40 cellular contexts compared by ENCODE assay signal in genomic region chr4:47110670-47111069, GRCh38.
"Had no signal": no experiment of that assay in that cellular context is flagged by ENCODE, and none has a peak within 500 bp of the region (broad histone marks: within the 10 kb centered on the region; RNA-seq: fewer than 3 reads in every experiment).

No MANE protein-coding gene starts in this region.

- H3K27ac ChIP-seq: adrenal gland, ascending aorta, body of pancreas, brain microvascular endothelial cell, breast epithelium, cardiac muscle cell had no signal

- H3K4me1 Mint-ChIP-seq: activated naive CD4-positive, alpha-beta T cell treated with anti-CD3 and anti-CD28 coated beads, Interleukin-2, amount 10 ng/mL, durations not matched to agents 7 days and 5 days; activated naive CD4-positive, alpha-beta T cell treated with anti-CD3 and anti-CD28 coated beads, Interleukin-2, amount 50 U/mL, for 24 hours; activated naive CD8-positive, alpha-beta T cell treated with anti-CD3 and anti-CD28 coated beads for 36 hours; activated naive CD8-positive, alpha-beta T cell treated with anti-CD3 and anti-CD28 coated beads, Interleukin-2, amount 10 ng/mL, durations not matched to agents 7 days and 5 days; activated naive CD8-positive, alpha-beta T cell treated with anti-CD3 and anti-CD28 coated beads, Interleukin-2, amount 50 U/mL, for 24 hours; activated T-helper 17 cell treated with anti-CD3 and anti-CD28 coated beads, Interleukin-2, amount 50 U/mL, for 72 hours; brain; central memory CD8-positive, alpha-beta T cell had no signal

- H3K9me3 ChIP-seq: adrenal gland, ascending aorta, body of pancreas, breast epithelium had no signal

- H3K4me3 Mint-ChIP-seq: activated naive CD4-positive, alpha-beta T cell treated with anti-CD3 and anti-CD28 coated beads for 36 hours; activated naive CD4-positive, alpha-beta T cell treated with anti-CD3 and anti-CD28 coated beads, Interleukin-2, amount 10 ng/mL, durations not matched to agents 7 days and 5 days; activated naive CD4-positive, alpha-beta T cell treated with anti-CD3 and anti-CD28 coated beads, Interleukin-2, amount 50 U/mL, for 24 hours; activated naive CD8-positive, alpha-beta T cell; activated naive CD8-positive, alpha-beta T cell treated with anti-CD3 and anti-CD28 coated beads for 36 hours; activated naive CD8-positive, alpha-beta T cell treated with anti-CD3 and anti-CD28 coated beads, Interleukin-2, amount 10 ng/mL, durations not matched to agents 7 days and 5 days; activated naive CD8-positive, alpha-beta T cell treated with anti-CD3 and anti-CD28 coated beads, Interleukin-2, amount 50 U/mL, for 24 hours; activated T-cell treated with anti-CD3 and anti-CD28 coated beads, Interleukin-2, amount 50 U/mL, for 24 hours; activated T-cell treated with anti-CD3 and anti-CD28 coated beads, Interleukin-2, amount 50 U/mL, for 4 hours; activated T-cell treated with anti-CD3 and anti-CD28 coated beads, Interleukin-2, amount 50 U/mL, for 72 hours; activated T-helper 1 cell treated with anti-CD3 and anti-CD28 coated beads, Interleukin-12 subunit alpha, Interleukin-12 subunit beta, Interleukin-2, Interleukin-4 antibody, amounts not matched to agents 30 ng/mL and 10 ng/mL and 1 ng/mL, durations not matched to agents 14 hours and 24 hours and 36 hours; activated T-helper 17 cell treated with anti-CD3 and anti-CD28 coated beads, Interleukin-2, amount 50 U/mL, for 72 hours; central memory CD8-positive, alpha-beta T cell had no signal

- H3K36me3 Mint-ChIP-seq: activated naive CD4-positive, alpha-beta T cell treated with anti-CD3 and anti-CD28 coated beads, Interleukin-2, amount 10 ng/mL, durations not matched to agents 7 days and 5 days; activated naive CD4-positive, alpha-beta T cell treated with anti-CD3 and anti-CD28 coated beads, Interleukin-2, amount 50 U/mL, for 24 hours; activated naive CD4-positive, alpha-beta T cell treated with anti-CD3 and anti-CD28 coated beads, Interleukin-2, amount 50 U/mL, for 72 hours; activated naive CD8-positive, alpha-beta T cell; activated naive CD8-positive, alpha-beta T cell treated with anti-CD3 and anti-CD28 coated beads for 36 hours; activated naive CD8-positive, alpha-beta T cell treated with anti-CD3 and anti-CD28 coated beads, Interleukin-2, amount 10 ng/mL, durations not matched to agents 7 days and 5 days; brain had no signal

- H3K4me1 ChIP-seq: adrenal gland, ascending aorta, body of pancreas, breast epithelium had no signal

- H3K36me3 ChIP-seq: adrenal gland, ascending aorta, brain microvascular endothelial cell, breast epithelium, cardiac muscle cell had no signal

- H3K27me3 ChIP-seq: adrenal gland, ascending aorta, body of pancreas, brain microvascular endothelial cell, breast epithelium, cardiac muscle cell had no signal

- H3K9me3 Mint-ChIP-seq: activated naive CD4-positive, alpha-beta T cell treated with anti-CD3 and anti-CD28 coated beads for 36 hours; activated naive CD4-positive, alpha-beta T cell treated with anti-CD3 and anti-CD28 coated beads, Interleukin-2, amount 10 ng/mL, durations not matched to agents 7 days and 5 days; activated naive CD4-positive, alpha-beta T cell treated with anti-CD3 and anti-CD28 coated beads, Interleukin-2, amount 50 U/mL, for 24 hours; activated naive CD8-positive, alpha-beta T cell treated with anti-CD3 and anti-CD28 coated beads for 36 hours; activated naive CD8-positive, alpha-beta T cell treated with anti-CD3 and anti-CD28 coated beads, Interleukin-2, amount 10 ng/mL, durations not matched to agents 7 days and 5 days; activated naive CD8-positive, alpha-beta T cell treated with anti-CD3 and anti-CD28 coated beads, Interleukin-2, amount 50 U/mL, for 24 hours; activated T-cell treated with anti-CD3 and anti-CD28 coated beads, Interleukin-2, amount 50 U/mL, for 24 hours; activated T-cell treated with anti-CD3 and anti-CD28 coated beads, Interleukin-2, amount 50 U/mL, for 4 hours; activated T-cell treated with anti-CD3 and anti-CD28 coated beads, Interleukin-2, amount 50 U/mL, for 72 hours; activated T-helper 1 cell treated with anti-CD3 and anti-CD28 coated beads, Interleukin-12 subunit alpha, Interleukin-12 subunit beta, Interleukin-2, Interleukin-4 antibody, amounts not matched to agents 30 ng/mL and 10 ng/mL and 1 ng/mL, durations not matched to agents 14 hours and 24 hours and 36 hours; activated T-helper 17 cell treated with anti-CD3 and anti-CD28 coated beads, Interleukin-2, amount 50 U/mL, for 72 hours; activated T-helper 2 cell treated with anti-CD3 and anti-CD28 coated beads, Interferon-gamma antibody, Interleukin-2, Interleukin-4, amounts not matched to agents 10 μg/mL and 5 μg/mL and 100 μg/mL, durations not matched to agents 14 hours and 24 hours and 36 hours; brain; central memory CD8-positive, alpha-beta T cell had no signal

- FAIRE-seq: astrocyte, bronchial epithelial cell had no signal

- H3K4me3 ChIP-seq: adrenal gland, ascending aorta, body of pancreas, breast epithelium, cardiac muscle cell had no signal

- ATAC-seq: activated naive CD4-positive, alpha-beta T cell treated with anti-CD3 and anti-CD28 coated beads, Interleukin-2, amount 50 U/mL, for 72 hours; activated naive CD8-positive, alpha-beta T cell treated with anti-CD3 and anti-CD28 coated beads, Interleukin-2, amount 50 U/mL, for 24 hours; activated T-cell treated with anti-CD3 and anti-CD28 coated beads, Interleukin-2, amount 50 U/mL, for 4 hours; activated T-cell treated with anti-CD3 and anti-CD28 coated beads, Interleukin-2, amount 50 U/mL, for 72 hours; activated T-helper 17 cell treated with anti-CD3 and anti-CD28 coated beads, Interleukin-2, amount 50 U/mL, for 72 hours; body of pancreas had no signal

- DNase-seq: activated effector memory CD4-positive, alpha-beta T cell treated with anti-CD3 and anti-CD28 coated beads, Interleukin-2, amount 50 U/mL, for 16 hours; activated effector memory CD4-positive, alpha-beta T cell treated with Interleukin-2 at 50 U/mL for 16 hours; activated gamma-delta T cell; activated gamma-delta T cell treated with Interleukin-2 at 50 U/mL for 16 hours; activated naive CD4-positive, alpha-beta T cell; activated naive CD4-positive, alpha-beta T cell treated with anti-CD3 and anti-CD28 coated beads for 36 hours; activated naive CD4-positive, alpha-beta T cell treated with anti-CD3 and anti-CD28 coated beads, Interleukin-2, amount 10 ng/mL, durations not matched to agents 7 days and 5 days; activated naive CD4-positive, alpha-beta T cell treated with anti-CD3 and anti-CD28 coated beads, Interleukin-2, amount 50 U/mL, for 16 hours; activated naive CD4-positive, alpha-beta T cell treated with Interleukin-2 at 50 U/mL for 16 hours; activated naive CD8-positive, alpha-beta T cell treated with anti-CD3 and anti-CD28 coated beads for 36 hours; activated naive CD8-positive, alpha-beta T cell treated with anti-CD3 and anti-CD28 coated beads, Interleukin-2, amount 10 ng/mL, durations not matched to agents 7 days and 5 days; activated naive CD8-positive, alpha-beta T cell treated with anti-CD3 and anti-CD28 coated beads, Interleukin-2, amount 50 U/mL, for 24 hours; activated T-cell treated with anti-CD3 and anti-CD28 coated beads, Interleukin-2, amount 50 U/mL, for 1 hour; activated T-cell treated with anti-CD3 and anti-CD28 coated beads, Interleukin-2, amount 50 U/mL, for 24 hours; activated T-cell treated with anti-CD3 and anti-CD28 coated beads, Interleukin-2, amount 50 U/mL, for 4 hours; activated T-cell treated with anti-CD3 and anti-CD28 coated beads, Interleukin-2, amount 50 U/mL, for 48 hours; activated T-cell treated with anti-CD3 and anti-CD28 coated beads, Interleukin-2, amount 50 U/mL, for 72 hours; adrenal gland; amniotic stem cell; amygdala; anterior cingulate cortex; aorta; body of pancreas; brain microvascular endothelial cell; caudate nucleus; central memory CD4-positive, alpha-beta T cell; cerebellar nuclear complex had no signal

- H3K27ac Mint-ChIP-seq: activated naive CD4-positive, alpha-beta T cell treated with anti-CD3 and anti-CD28 coated beads for 36 hours; activated naive CD4-positive, alpha-beta T cell treated with anti-CD3 and anti-CD28 coated beads, Interleukin-2, amount 10 ng/mL, durations not matched to agents 7 days and 5 days; activated naive CD4-positive, alpha-beta T cell treated with anti-CD3 and anti-CD28 coated beads, Interleukin-2, amount 50 U/mL, for 24 hours; activated naive CD4-positive, alpha-beta T cell treated with anti-CD3 and anti-CD28 coated beads, Interleukin-2, amount 50 U/mL, for 72 hours; activated naive CD8-positive, alpha-beta T cell; activated naive CD8-positive, alpha-beta T cell treated with anti-CD3 and anti-CD28 coated beads for 36 hours; activated naive CD8-positive, alpha-beta T cell treated with anti-CD3 and anti-CD28 coated beads, Interleukin-2, amount 10 ng/mL, durations not matched to agents 7 days and 5 days; activated naive CD8-positive, alpha-beta T cell treated with anti-CD3 and anti-CD28 coated beads, Interleukin-2, amount 50 U/mL, for 24 hours; activated T-cell treated with anti-CD3 and anti-CD28 coated beads, Interleukin-2, amount 50 U/mL, for 24 hours; activated T-cell treated with anti-CD3 and anti-CD28 coated beads, Interleukin-2, amount 50 U/mL, for 72 hours; activated T-helper 1 cell treated with anti-CD3 and anti-CD28 coated beads, Interleukin-12 subunit alpha, Interleukin-12 subunit beta, Interleukin-2, Interleukin-4 antibody, amounts not matched to agents 30 ng/mL and 10 ng/mL and 1 ng/mL, durations not matched to agents 14 hours and 24 hours and 36 hours; activated T-helper 17 cell treated with anti-CD3 and anti-CD28 coated beads, Interleukin-2, amount 50 U/mL, for 72 hours; activated T-helper 2 cell treated with anti-CD3 and anti-CD28 coated beads, Interferon-gamma antibody, Interleukin-2, Interleukin-4, amounts not matched to agents 10 μg/mL and 5 μg/mL and 100 μg/mL, durations not matched to agents 14 hours and 24 hours and 36 hours had no signal

- H3K27me3 Mint-ChIP-seq: activated naive CD4-positive, alpha-beta T cell treated with anti-CD3 and anti-CD28 coated beads, Interleukin-2, amount 10 ng/mL, durations not matched to agents 7 days and 5 days; brain had no signal
